10 cellular contexts compared by ENCODE assay signal in the genomic region with DNA sequence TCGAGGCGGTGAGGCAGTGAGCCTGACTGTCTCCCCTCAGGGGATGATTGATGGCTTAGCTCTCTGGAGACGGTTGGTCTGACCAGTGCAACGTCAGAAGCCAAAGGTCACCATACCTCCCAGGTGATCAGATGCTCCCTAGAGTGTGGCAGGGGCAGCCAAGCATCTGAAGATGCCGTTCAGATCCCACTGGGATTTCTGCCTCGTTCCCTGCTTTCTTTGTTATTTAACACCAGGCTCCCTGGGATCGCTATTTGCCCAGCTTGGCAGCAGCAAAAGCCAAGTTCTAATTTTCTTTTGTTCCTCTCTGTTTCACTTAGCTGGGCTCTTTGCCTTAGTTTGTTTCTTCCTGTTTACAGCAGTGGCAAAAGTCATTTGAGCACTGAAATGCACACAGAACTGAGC. TPM values are rescaled to one million over a fixed set of nuclear protein-coding genes. Genes with fewer than 3 reads are reported as not detected.
DNase-seq lines count a peak whose midpoint lies in the region; ATAC-seq and TF ChIP-seq lines count a peak whose summit lies in the region.
"Had no signal": no experiment of that assay in that cellular context is flagged by ENCODE, and none has a peak within 500 bp of the region (broad histone marks: within the 10 kb centered on the region; RNA-seq: fewer than 3 reads in every experiment).

No MANE protein-coding gene starts in this region.

- no peaks in the 10 kb centered on the region for H3K27me3 ChIP-seq in muscle layer of duodenum (ENCODE audit: low read depth, low read length)
- H3K27me3 ChIP-seq: breast epithelium had no signal

- peak overlapping the region; percentile 31 for H3K27ac ChIP-seq in muscle layer of duodenum (ENCODE audit: low read length)
- H3K27ac ChIP-seq: breast epithelium had no signal

- ATAC-seq in GM21529 (IDR thresholded peaks at IDR 0.05; ENCODE audit: unreplicated experiment) = no peak

- no peak overlapping the region for H3K4me3 ChIP-seq in muscle layer of duodenum (ENCODE audit: low read depth in 1 of 2, low read length in 2 of 2)

- H3K4me1 Mint-ChIP-seq in HFFc6 (ENCODE audit: low read depth) = peaks cover 21% of the 10 kb centered on the region

- peaks cover 6 to 24% of the 10 kb centered on the region in 2 donors for H3K4me1 ChIP-seq in muscle layer of duodenum (ENCODE audit: control insufficient read depth in 1 of 2, insufficient read depth in 2 of 2, low read length in 2 of 2)

- H3K27ac Mint-ChIP-seq in HFFc6 = no peak overlapping the region

- peaks cover 18% of the 10 kb centered on the region for H3K27me3 Mint-ChIP-seq in HFFc6 (ENCODE audit: insufficient read depth)

- peaks cover 0 to 27% of the 10 kb centered on the region in 2 donors for H3K36me3 ChIP-seq in muscle layer of duodenum (ENCODE audit: control insufficient read depth in 1 of 2, insufficient read depth in 2 of 2, low read length in 2 of 2)
- H3K36me3 ChIP-seq: breast epithelium had no signal

- H3K9me3 Mint-ChIP-seq in HFFc6 = no peaks in the 10 kb centered on the region

- H3K4me3 Mint-ChIP-seq in HFFc6 = no peak overlapping the region

- no peaks in the 10 kb centered on the region for H3K36me3 Mint-ChIP-seq in HFFc6 (ENCODE audit: low read depth)

- H3K9me3 ChIP-seq in muscle layer of duodenum (ENCODE audit: control insufficient read depth in 1 of 2, low read length in 2 of 2) = no peaks in the 10 kb centered on the region
- H3K9me3 ChIP-seq: breast epithelium had no signal

- TF ChIP-seq CTCF in HFFc6 (IDR thresholded peaks at IDR 0.05) = no peak

- peak; percentile 12 for DNase-seq in Ammon's horn (ENCODE audit: low spot score)
- peak; percentile 8 for DNase-seq in NCI-H1092 (lab: John Stamatoyannopoulos, UW)
- peak; percentile 65 for DNase-seq in ecto neural progenitor cell (ENCODE audit: low spot score)
- no peak for DNase-seq in 8988T
- DNase-seq in activated CD8-positive, alpha-beta memory T cell treated with anti-CD3 and anti-CD28 coated beads for 24 hours = no peak
- DNase-seq in HFFc6 = no peak
- DNase-seq: KG1 had no signal

RNA-seq across cellular contexts. Expression of a gene that starts 53.5 kb away (rescaled TPM):
- total RNA-seq in HFFc6 (2021; fragmentation: NEBNext Ultra II Directional; extraction: Animal tissue kit (Norgen Biotek cat#: 25700)) = under 1 TPM; 0.22 to 0.89 (median 0.48) TPM

Comparison
In these comparisons a context has a peak if more than half of its experiments do, and no peak if none do; other contexts are left out.
1. DNase-seq: peak in Ammon's horn (single experiment), NCI-H1092 (single experiment) and ecto neural progenitor cell (single experiment); none in 8988T (single experiment), activated CD8-positive, alpha-beta memory T cell treated with anti-CD3 and anti-CD28 coated beads for 24 hours (single experiment) and HFFc6 (single experiment).